ENCODE assay signal across 33 cellular contexts in genomic region chr22:42591987-42592386, GRCh38. TPM values are rescaled to one million over a fixed set of nuclear protein-coding genes. Genes with fewer than 3 reads are reported as not detected.
"Had no signal": no experiment of that assay in that cellular context is flagged by ENCODE, and none has a peak within 500 bp of the region (broad histone marks: within the 10 kb centered on the region; RNA-seq: fewer than 3 reads in every experiment).

No MANE protein-coding gene starts in this region.

- H3K9me3 ChIP-seq: ascending aorta, breast epithelium, colonic mucosa, esophagus muscularis mucosa, gastrocnemius medialis, heart left ventricle had no signal

- H3K27ac Mint-ChIP-seq: activated CD4-positive, alpha-beta memory T cell treated with anti-CD3 and anti-CD28 coated beads for 36 hours; activated CD4-positive, alpha-beta T cell treated with anti-CD3 and anti-CD28 coated beads, Interleukin-2, amount 10 ng/mL, durations not matched to agents 24 days and 14 days; activated CD8-positive, alpha-beta T cell treated with anti-CD3 and anti-CD28 coated beads, Interleukin-2, amount 10 ng/mL, durations not matched to agents 7 days and 5 days; activated naive CD4-positive, alpha-beta T cell treated with anti-CD3 and anti-CD28 coated beads for 36 hours; activated T-helper 2 cell treated with anti-CD3 and anti-CD28 coated beads, Interferon-gamma antibody, Interleukin-2, Interleukin-4, amounts not matched to agents 10 μg/mL and 5 μg/mL and 100 μg/mL, durations not matched to agents 14 hours and 24 hours and 36 hours; T-helper 17 cell; T-helper 2 cell treated with Interferon-gamma antibody and Interleukin-4, amounts not matched to agents 5 μg/mL and 100 μg/mL, for 36 hours had no signal

- H3K27me3 Mint-ChIP-seq: activated CD4-positive, alpha-beta memory T cell treated with anti-CD3 and anti-CD28 coated beads for 36 hours; activated CD4-positive, alpha-beta T cell treated with anti-CD3 and anti-CD28 coated beads for 36 hours; activated CD4-positive, alpha-beta T cell treated with anti-CD3 and anti-CD28 coated beads, Interleukin-2, amount 10 ng/mL, durations not matched to agents 24 days and 14 days; activated CD8-positive, alpha-beta memory T cell treated with anti-CD3 and anti-CD28 coated beads, Interleukin-2, amount 10 ng/mL, durations not matched to agents 7 days and 5 days; activated naive CD8-positive, alpha-beta T cell treated with anti-CD3 and anti-CD28 coated beads, Interleukin-2, amount 10 ng/mL, durations not matched to agents 7 days and 5 days; brain; T-helper 17 cell had no signal

- DNase-seq: activated CD4-positive, alpha-beta memory T cell treated with anti-CD3 and anti-CD28 coated beads for 36 hours; activated CD4-positive, alpha-beta T cell treated with anti-CD3 and anti-CD28 coated beads for 36 hours; activated CD4-positive, alpha-beta T cell treated with anti-CD3 and anti-CD28 coated beads, Interleukin-2, amount 10 ng/mL, durations not matched to agents 24 days and 14 days; activated CD4-positive, CD25-positive, alpha-beta regulatory T cell; activated CD4-positive, CD25-positive, alpha-beta regulatory T cell treated with anti-CD3 and anti-CD28 coated beads, Interleukin-2, amount 50 U/mL, for 72 hours; activated CD8-positive, alpha-beta memory T cell treated with anti-CD3 and anti-CD28 coated beads, Interleukin-2, amount 10 ng/mL, durations not matched to agents 7 days and 5 days; activated CD8-positive, alpha-beta memory T cell treated with anti-CD3 and anti-CD28 coated beads, Interleukin-2, amount 50 U/mL, for 4 hours; activated CD8-positive, alpha-beta T cell treated with anti-CD3 and anti-CD28 coated beads, Interleukin-2, amount 10 ng/mL, durations not matched to agents 7 days and 5 days; activated effector memory CD4-positive, alpha-beta T cell treated with anti-CD3 and anti-CD28 coated beads, Interleukin-2, amount 50 U/mL, for 16 hours; activated naive CD4-positive, alpha-beta T cell treated with anti-CD3 and anti-CD28 coated beads for 36 hours; activated naive CD8-positive, alpha-beta T cell treated with anti-CD3 and anti-CD28 coated beads, Interleukin-2, amount 10 ng/mL, durations not matched to agents 7 days and 5 days; activated T-cell treated with anti-CD3 and anti-CD28 coated beads, Interleukin-2, amount 50 U/mL, for 1 hour; activated T-cell treated with anti-CD3 and anti-CD28 coated beads, Interleukin-2, amount 50 U/mL, for 48 hours; central memory CD4-positive, alpha-beta T cell; cerebellar nuclear complex; colonic mucosa; effector CD8-positive, alpha-beta T cell; foreskin keratinocyte; gastrocnemius medialis; glutamatergic neuron; heart left ventricle; T-helper 1 cell; T-helper 17 cell; T1000 had no signal

- H3K9me3 Mint-ChIP-seq: activated CD4-positive, alpha-beta memory T cell treated with anti-CD3 and anti-CD28 coated beads for 36 hours; activated CD4-positive, alpha-beta T cell treated with anti-CD3 and anti-CD28 coated beads, Interleukin-2, amount 10 ng/mL, durations not matched to agents 24 days and 14 days; activated naive CD4-positive, alpha-beta T cell treated with anti-CD3 and anti-CD28 coated beads for 36 hours; activated naive CD8-positive, alpha-beta T cell treated with anti-CD3 and anti-CD28 coated beads, Interleukin-2, amount 10 ng/mL, durations not matched to agents 7 days and 5 days; activated T-helper 1 cell treated with anti-CD3 and anti-CD28 coated beads, Interleukin-12 subunit alpha, Interleukin-12 subunit beta, Interleukin-2, Interleukin-4 antibody, amounts not matched to agents 30 ng/mL and 10 ng/mL and 1 ng/mL, durations not matched to agents 14 hours and 24 hours and 36 hours; activated T-helper 2 cell treated with anti-CD3 and anti-CD28 coated beads, Interferon-gamma antibody, Interleukin-2, Interleukin-4, amounts not matched to agents 10 μg/mL and 5 μg/mL and 100 μg/mL, durations not matched to agents 14 hours and 24 hours and 36 hours; brain; T-helper 2 cell treated with Interferon-gamma antibody and Interleukin-4, amounts not matched to agents 5 μg/mL and 100 μg/mL, for 36 hours had no signal

- H3K4me3 ChIP-seq: ascending aorta, breast epithelium, cardiac muscle cell, colonic mucosa, esophagus muscularis mucosa, gastrocnemius medialis, heart left ventricle had no signal

- H3K27ac ChIP-seq: ascending aorta, breast epithelium, cardiac muscle cell, colonic mucosa, esophagus muscularis mucosa, foreskin keratinocyte, gastrocnemius medialis, heart left ventricle had no signal

- H3K4me1 ChIP-seq: ascending aorta, breast epithelium, colonic mucosa, foreskin keratinocyte, gastrocnemius medialis had no signal

- H3K4me1 Mint-ChIP-seq: activated CD4-positive, alpha-beta T cell treated with anti-CD3 and anti-CD28 coated beads for 36 hours; activated CD8-positive, alpha-beta memory T cell treated with anti-CD3 and anti-CD28 coated beads, Interleukin-2, amount 10 ng/mL, durations not matched to agents 7 days and 5 days; activated naive CD8-positive, alpha-beta T cell treated with anti-CD3 and anti-CD28 coated beads, Interleukin-2, amount 10 ng/mL, durations not matched to agents 7 days and 5 days; brain; T-helper 17 cell had no signal

- ATAC-seq: activated CD4-positive, alpha-beta T cell treated with anti-CD3 and anti-CD28 coated beads for 36 hours; activated CD8-positive, alpha-beta memory T cell treated with anti-CD3 and anti-CD28 coated beads, Interleukin-2, amount 10 ng/mL, durations not matched to agents 7 days and 5 days; activated CD8-positive, alpha-beta T cell treated with anti-CD3 and anti-CD28 coated beads, Interleukin-2, amount 10 ng/mL, durations not matched to agents 7 days and 5 days; foreskin keratinocyte; gastrocnemius medialis; heart left ventricle; T-helper 17 cell had no signal

- H3K4me3 Mint-ChIP-seq: activated CD4-positive, alpha-beta memory T cell treated with anti-CD3 and anti-CD28 coated beads for 36 hours; activated CD4-positive, alpha-beta T cell treated with anti-CD3 and anti-CD28 coated beads for 36 hours; activated CD4-positive, alpha-beta T cell treated with anti-CD3 and anti-CD28 coated beads, Interleukin-2, amount 10 ng/mL, durations not matched to agents 24 days and 14 days; activated CD8-positive, alpha-beta memory T cell treated with anti-CD3 and anti-CD28 coated beads, Interleukin-2, amount 10 ng/mL, durations not matched to agents 7 days and 5 days; activated CD8-positive, alpha-beta T cell treated with anti-CD3 and anti-CD28 coated beads, Interleukin-2, amount 10 ng/mL, durations not matched to agents 7 days and 5 days; activated naive CD4-positive, alpha-beta T cell treated with anti-CD3 and anti-CD28 coated beads for 36 hours; activated naive CD8-positive, alpha-beta T cell treated with anti-CD3 and anti-CD28 coated beads, Interleukin-2, amount 10 ng/mL, durations not matched to agents 7 days and 5 days; activated T-helper 1 cell treated with anti-CD3 and anti-CD28 coated beads, Interleukin-12 subunit alpha, Interleukin-12 subunit beta, Interleukin-2, Interleukin-4 antibody, amounts not matched to agents 30 ng/mL and 10 ng/mL and 1 ng/mL, durations not matched to agents 14 hours and 24 hours and 36 hours; brain; T-helper 17 cell; T-helper 2 cell treated with Interferon-gamma antibody and Interleukin-4, amounts not matched to agents 5 μg/mL and 100 μg/mL, for 36 hours had no signal

RNA-seq across cellular contexts. Expression of gene ATP5MGL, which starts 48.4 kb away (rescaled TPM):
- total RNA-seq: ascending aorta, epithelial cell of proximal tubule, esophagus muscularis mucosa, gastrocnemius medialis had no signal
